8 cellular contexts compared by ENCODE assay signal in genomic region chr10:27240212-27240890, GRCh38. TPM values are rescaled to one million over a fixed set of nuclear protein-coding genes. Genes with fewer than 3 reads are reported as not detected.
DNase-seq lines count a peak whose midpoint lies in the region; ATAC-seq, FAIRE-seq and TF ChIP-seq lines count a peak whose summit lies in the region.

Gene ACBD5 (minus strand): TSS chr10:27240797. CDS start chr10:27240688, 109 bp downstream.

- no peaks in the 10 kb centered on the region for H3K9me3 ChIP-seq in OCI-LY7 (ENCODE audit: low read length)
- H3K9me3 ChIP-seq in mononuclear cell (ENCODE audit: low read depth, low read length), result no peaks in the 10 kb centered on the region

- FAIRE-seq in HTR-8/SVneo (lab: Jason Lieb, UNC), result peak; percentile 48

- no peaks in the 10 kb centered on the region for H4K20me1 ChIP-seq in OCI-LY7 (ENCODE audit: insufficient read depth, low read length)

- BruUV-seq in OCI-LY7 (replicated peaks; lab: Mats Ljungman, UMichigan), result TSS peak; percentile 37

- intact Hi-C loops in OCI-LY7 (cut with micrococcal nuclease; ENCODE audit: unreplicated experiment), result loop anchor here (1.0 to 5.0 kb wide), 5 partner anchors 85 to 1292 kb away; partner anchors contain the start of genes ANKRD26, APBB1IP, MASTL and WAC

- CTCF ChIA-PET in OCI-LY7 (lab: Charles Lee; ENCODE audit: unreplicated experiment), result interaction anchor here (0.6 kb wide), 1 partner anchor 264 kb away, joined by 3 read pairs; the partner anchor contains the start of gene RAB18

- DNase-seq in Caki2 (ENCODE audit: low read depth), result peak; percentile 94
- DNase-seq in HTR-8/SVneo (ENCODE audit: insufficient read length, low spot score), result peak; percentile 56
- DNase-seq in OCI-LY7 (ENCODE audit: low spot score), result peak; percentile 80
- peak; percentile 70 for DNase-seq in activated T-cell treated with anti-CD3 and anti-CD28 coated beads for 48 hours (ENCODE audit: low read depth)
- no peak for DNase-seq in epithelial cell of prostate (ENCODE audit: low read depth, low spot score)
- DNase-seq in stimulated activated CD8-positive, alpha-beta memory T cell treated with anti-CD3 and anti-CD28 coated beads, Interleukin-7, amount 100 ng/mL, for 24 hours (ENCODE audit: low read depth), result peak; percentile 55

- H3K9me2 ChIP-seq in OCI-LY7 (ENCODE audit: insufficient read depth, low read length), result no peaks in the 10 kb centered on the region

- TF ChIP-seq CTCF in OCI-LY7 (conservative IDR thresholded peaks at IDR 0.05; ENCODE audit: low read length), result no peak

- H2AFZ ChIP-seq in OCI-LY7 (ENCODE audit: low read length), result peak within 1 kb of the TSS; percentile 87

- H3K4me3 ChIP-seq in OCI-LY7 (ENCODE audit: low read depth, low read length, poor library complexity, severe bottlenecking) (peak within 1 kb of the TSS; percentile 93), mononuclear cell (ENCODE audit: low read length) (peak within 1 kb of the TSS; percentile 69)

- peak; percentile 36 for ATAC-seq in GM21360 (IDR thresholded peaks at IDR 0.05; ENCODE audit: unreplicated experiment)

- in situ Hi-C loops in Caki2 (cut with HindIII; ENCODE audit: low pct_unique_long_range_greater_than_20kb, low sequenced_read_pairs), result no loop called here

- H3K27ac ChIP-seq in OCI-LY7 (ENCODE audit: low read depth, low read length, poor library complexity, severe bottlenecking) (peak within 1 kb of the TSS; percentile 96), epithelial cell of prostate (peak within 1 kb of the TSS; percentile 95)

- H3K27me3 ChIP-seq in mononuclear cell (ENCODE audit: insufficient read depth, low read length), result no peaks in the 10 kb centered on the region

- POLR2A ChIA-PET in OCI-LY7 (lab: Charles Lee), result interaction anchor here (0.6 to 1.4 kb wide), 4 partner anchors 18 to 95 kb away, joined by 3 to 7 read pairs (median 4); no protein-coding TSS in a partner anchor

- H3K4me1 ChIP-seq in OCI-LY7 (ENCODE audit: insufficient read depth, low read length, poor library complexity, severe bottlenecking) (peaks cover 32% of the 10 kb centered on the region), mononuclear cell (ENCODE audit: insufficient read depth, low read length) (peaks cover 28% of the 10 kb centered on the region)

- peaks cover 51% of the 10 kb centered on the region for H3K79me2 ChIP-seq in OCI-LY7 (ENCODE audit: insufficient read depth, low read depth, low read length)

- peak within 1 kb of the TSS; percentile 87 for H3K4me2 ChIP-seq in OCI-LY7 (ENCODE audit: low read length)

- peaks cover 6% of the 10 kb centered on the region for H3K36me3 ChIP-seq in OCI-LY7 (ENCODE audit: insufficient read depth, low read length)

RNA-seq across cellular contexts. Expression of gene ACBD5, which starts in this region (rescaled TPM):
- 47.1 and 52.6 TPM in 2 replicates for total RNA-seq in Caki2 (2014; rRNA removed; shearing (Covaris generic); ENCODE audit: low replicate concordance)
- 10.8 and 12.4 TPM in 2 replicates for total RNA-seq in OCI-LY7 (2014; rRNA removed; shearing (Covaris generic))
- total RNA-seq in OCI-LY7 (2022) (20.0 and 20.4 TPM in 2 replicates), mononuclear cell (35.8 TPM)
